In the genomic region with DNA sequence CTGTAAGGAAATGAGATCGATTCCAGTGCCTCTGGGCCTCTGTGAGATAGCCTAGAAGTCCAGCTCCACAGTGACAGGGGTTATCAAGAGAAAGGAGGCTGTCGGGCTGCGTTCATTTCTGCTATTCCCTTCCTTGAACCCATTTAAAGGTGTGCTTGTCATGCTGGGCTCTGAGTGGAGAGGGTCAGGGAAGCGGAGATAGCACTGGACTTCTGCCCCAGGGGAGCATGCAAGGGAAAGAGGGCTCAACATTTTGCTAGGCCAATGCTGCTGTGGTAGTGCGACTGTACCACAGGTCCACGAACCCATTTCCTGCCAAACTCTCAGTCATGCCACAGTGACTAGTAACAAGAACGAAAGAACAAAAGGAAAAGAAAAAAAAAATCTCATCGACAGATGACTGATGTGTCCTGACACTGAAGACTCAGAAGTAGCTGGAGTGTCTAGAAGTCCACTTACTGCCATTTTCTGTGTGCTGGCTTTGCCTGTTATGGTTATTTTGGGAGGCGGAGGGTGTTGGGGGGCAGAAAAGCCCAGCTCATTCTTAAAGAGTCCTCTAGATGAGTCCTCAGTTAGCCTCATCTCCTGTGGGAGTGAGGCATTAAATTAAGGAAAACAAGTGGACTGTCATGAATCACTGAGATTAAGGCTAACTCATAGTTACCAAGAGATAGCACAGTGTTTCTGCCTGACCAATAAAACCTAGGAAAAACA, we compare ENCODE assay signal across 8 cellular contexts. TPM values are rescaled to one million over a fixed set of nuclear protein-coding genes. Genes with fewer than 3 reads are reported as not detected.
DNase-seq lines count a peak whose midpoint lies in the region; ATAC-seq, FAIRE-seq and TF ChIP-seq lines count a peak whose summit lies in the region.

No MANE protein-coding gene starts in this region.

- peak overlapping the region; percentile 69 to 90 (median 83) for H3K4me3 Mint-ChIP-seq in CD8-positive, alpha-beta memory T cell

- H3K27me3 ChIP-seq in CD8-positive, alpha-beta memory T cell (ENCODE audit: insufficient read depth, low read length, poor library complexity, severe bottlenecking) = no peaks in the 10 kb centered on the region

- H3K4me3 ChIP-seq in CD8-positive, alpha-beta memory T cell (ENCODE audit: low read length) = no peak overlapping the region

- H3K36me3 Mint-ChIP-seq in CD8-positive, alpha-beta memory T cell = peaks cover 10 to 19% (median 12%) of the 10 kb centered on the region in 3 donors

- TF ChIP-seq CTCF in VCaP (conservative IDR thresholded peaks at IDR 0.05) = no peak

- peak; percentile 11 to 76 (median 25) for DNase-seq in CD8-positive, alpha-beta memory T cell
- DNase-seq in H54 (ENCODE audit: insufficient read length, low spot score) (no peak), MV-4-11 (lab: John Stamatoyannopoulos, UW) (no peak), NCI-H2081 (lab: John Stamatoyannopoulos, UW) (no peak), NCI-H82 (lab: John Stamatoyannopoulos, UW) (no peak)
- peak; percentile 21 for DNase-seq in stimulated activated CD4-positive, alpha-beta T cell treated with anti-CD3 and anti-CD28 coated beads, Interleukin-4, amount 100 ng/mL, for 1 hour

- H3K4me1 ChIP-seq in CD8-positive, alpha-beta memory T cell (ENCODE audit: insufficient read depth, low read length) = peaks cover 33% of the 10 kb centered on the region

- H3K27ac ChIP-seq in CD8-positive, alpha-beta memory T cell (ENCODE audit: low read depth, low read length) = peak overlapping the region; percentile 49
- H3K27ac ChIP-seq in VCaP = peak overlapping the region; percentile 1; the same call in 1 of the 2 replicates

- H3K4me1 Mint-ChIP-seq in CD8-positive, alpha-beta memory T cell = peaks cover 67 to 89% (median 78%) of the 10 kb centered on the region in 3 donors

- POLR2A ChIA-PET in CD8-positive, alpha-beta memory T cell (lab: Charles Lee) = interaction anchor here (0.7 to 3.2 kb wide), 3 partner anchors 8 to 158 kb away, joined by 3 to 13 read pairs (median 3); partner anchors contain the start of gene NEDD9

- TF ChIP-seq POLR2A in H54 (IDR thresholded peaks at IDR 0.05; ENCODE audit: low read depth, low read length) = no peak

- H3K27ac Mint-ChIP-seq in CD8-positive, alpha-beta memory T cell = peak overlapping the region; percentile 89 to 99 (median 96)

- ATAC-seq in esophagus mucosa = peak; percentile 26

- no peaks in the 10 kb centered on the region for H3K9me3 Mint-ChIP-seq in CD8-positive, alpha-beta memory T cell

- FAIRE-seq in H54 (lab: Jason Lieb, UNC) = peak; percentile 66

- no peaks in the 10 kb centered on the region for H3K27me3 Mint-ChIP-seq in CD8-positive, alpha-beta memory T cell

- H3K9me3 ChIP-seq in CD8-positive, alpha-beta memory T cell (ENCODE audit: low read length) = no peaks in the 10 kb centered on the region

- H3K36me3 ChIP-seq in CD8-positive, alpha-beta memory T cell (ENCODE audit: insufficient read depth, low read length) = no peaks in the 10 kb centered on the region

- CTCF ChIA-PET in CD8-positive, alpha-beta memory T cell (lab: Charles Lee) = interaction anchor here (1.0 to 1.5 kb wide), 2 partner anchors 14 to 53 kb away, joined by 3 read pairs; no protein-coding TSS in a partner anchor

RNA-seq across cellular contexts. Expression of gene NEDD9, which starts 8.1 kb away (rescaled TPM):
- total RNA-seq in CD8-positive, alpha-beta memory T cell = 10 to 100 TPM; 39.9 to 41.0 TPM
- 40.2 TPM for polyA plus RNA-seq in CD8-positive, alpha-beta memory T cell
- total RNA-seq in esophagus mucosa = 4.1 TPM

Comparison
In these comparisons a context has a peak if more than half of its experiments do, and no peak if none do; other contexts are left out.
1. DNase-seq: peak in CD8-positive, alpha-beta memory T cell (5 of 5) and stimulated activated CD4-positive, alpha-beta T cell treated with anti-CD3 and anti-CD28 coated beads, Interleukin-4, amount 100 ng/mL, for 1 hour (single experiment); none in H54 (single experiment), MV-4-11 (single experiment), NCI-H2081 (0 of 2) and NCI-H82 (single experiment).